In the genomic region with DNA sequence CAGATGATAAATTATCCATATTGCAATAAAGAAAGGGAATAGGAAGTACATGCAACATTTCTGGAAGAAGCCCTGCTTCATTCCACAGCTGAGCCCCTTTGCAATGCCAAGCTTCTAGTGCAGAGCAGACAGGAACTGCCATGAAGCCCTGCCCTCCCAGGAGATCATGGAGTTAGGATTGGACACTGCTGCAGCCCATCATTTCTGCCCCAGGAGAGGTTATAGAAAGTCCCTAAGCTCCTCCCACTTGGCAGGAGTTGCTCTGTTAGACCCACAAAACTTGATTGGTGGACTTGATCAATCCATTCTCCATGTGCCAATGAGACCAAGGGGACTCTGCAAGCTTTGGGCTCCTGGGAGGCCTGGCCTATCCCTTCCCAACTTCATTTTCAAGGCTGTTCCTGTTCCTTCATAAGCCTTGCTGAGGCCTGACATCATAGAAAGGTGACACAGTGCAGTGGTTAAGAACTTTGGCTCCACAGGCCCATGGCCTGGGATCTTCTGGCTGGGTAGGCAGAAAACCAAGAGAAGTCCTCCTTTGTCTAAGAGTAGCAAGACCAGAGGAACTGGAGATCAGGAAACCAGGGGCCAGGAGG, we compare ENCODE assay signal across 9 cellular contexts. TPM values are rescaled to one million over a fixed set of nuclear protein-coding genes. Genes with fewer than 3 reads are reported as not detected.
DNase-seq lines count a peak whose midpoint lies in the region; ATAC-seq and TF ChIP-seq lines count a peak whose summit lies in the region.
"Had no signal": no experiment of that assay in that cellular context is flagged by ENCODE, and none has a peak within 500 bp of the region (broad histone marks: within the 10 kb centered on the region; RNA-seq: fewer than 3 reads in every experiment).

No MANE protein-coding gene starts in this region.

- ATAC-seq in PC-3 (no peak), GM19328 (IDR thresholded peaks at IDR 0.05; ENCODE audit: unreplicated experiment) (no peak), HG03280 (IDR thresholded peaks at IDR 0.05; ENCODE audit: unreplicated experiment) (no peak), GM18861 (IDR thresholded peaks at IDR 0.05; ENCODE audit: unreplicated experiment) (no peak)

- peaks cover 66 to 78% (median 73%) of the 10 kb centered on the region in 10 experiments for H3K4me1 ChIP-seq in BLaER1 treated with 17β-estradiol and CSF1 and Interleukin-3, amounts not matched to agents 10 nM and 100 nM
- peaks cover 18% of the 10 kb centered on the region for H3K4me1 ChIP-seq in PC-3 (ENCODE audit: insufficient read depth, low read length)

- peaks cover 14 to 49% (median 29%) of the 10 kb centered on the region in 11 experiments; a peak in 21 of 22 replicates for H4K20me1 ChIP-seq in BLaER1 treated with 17β-estradiol and CSF1 and Interleukin-3, amounts not matched to agents 10 nM and 100 nM
- H4K20me1 ChIP-seq in PC-3 (ENCODE audit: low read length): no peaks in the 10 kb centered on the region

- H3K4me3 Mint-ChIP-seq in dendritic cell treated with granulocyte-macrophage colony-stimulating factor and Interleukin-4, amounts not matched to agents 40 ng/mL and 50 ng/mL, for 4 days: no peak overlapping the region

- TF ChIP-seq CTCF in PC-3 (conservative IDR thresholded peaks at IDR 0.05; ENCODE audit: low read depth, low read length): no peak

- H3K4me2 ChIP-seq in BLaER1 treated with 17β-estradiol and CSF1 and Interleukin-3, amounts not matched to agents 10 nM and 100 nM: peak overlapping the region; percentile 91 to 98 (median 95)
- H3K4me2 ChIP-seq in PC-3 (ENCODE audit: low read length): no peak overlapping the region

- H3K36me3 ChIP-seq in BLaER1 treated with 17β-estradiol and CSF1 and Interleukin-3, amounts not matched to agents 10 nM and 100 nM: peaks cover 12 to 18% (median 15%) of the 10 kb centered on the region in 11 experiments; a peak in 21 of 22 replicates
- H3K36me3 ChIP-seq in PC-3 (ENCODE audit: low read depth, low read length): no peaks in the 10 kb centered on the region

- peak; percentile 11 for DNase-seq in PC-3
- DNase-seq in NCI-H2227 (lab: John Stamatoyannopoulos, UW; ENCODE audit: unreplicated experiment): no peak

- H3K36me3 Mint-ChIP-seq in dendritic cell treated with granulocyte-macrophage colony-stimulating factor and Interleukin-4, amounts not matched to agents 40 ng/mL and 50 ng/mL, for 4 days (ENCODE audit: low read depth): peaks cover 27% of the 10 kb centered on the region

- H3F3A ChIP-seq in PC-3 (ENCODE audit: low read length, unreplicated experiment): no peaks in the 10 kb centered on the region

- no peaks in the 10 kb centered on the region for H3K79me2 ChIP-seq in PC-3 (ENCODE audit: low read length)

- no TSS peak for BruUV-seq in PC-3 (replicated peaks; lab: Mats Ljungman, UMichigan)

- no peaks in the 10 kb centered on the region for H3K9me2 ChIP-seq in PC-3 (replicated peaks; ENCODE audit: low read length)

- intact Hi-C loops in PC-3 (cut with micrococcal nuclease): no loop called here
- intact Hi-C loops in dendritic cell treated with granulocyte-macrophage colony-stimulating factor and Interleukin-4, amounts not matched to agents 40 ng/mL and 50 ng/mL, for 4 days (cut with micrococcal nuclease): loop anchor here (5.0 kb wide), 1 partner anchor 42 kb away; no protein-coding TSS in a partner anchor

- peak; percentile 25 for TF ChIP-seq POLR2A in GM15510 (IDR thresholded peaks at IDR 0.05; ENCODE audit: borderline replicate concordance, extremely low read depth, insufficient read length)

- H3K9ac ChIP-seq in BLaER1 treated with 17β-estradiol and CSF1 and Interleukin-3, amounts not matched to agents 10 nM and 100 nM: peak overlapping the region in 9 of 11 experiments; percentile 95 to 99 (median 99); a peak in 14 of 22 replicates
- no peak overlapping the region for H3K9ac ChIP-seq in PC-3 (ENCODE audit: low read length)

- peak overlapping the region in 9 of 11 experiments; percentile 97 to 100 (median 99); a peak in 19 of 22 replicates for H3K27ac ChIP-seq in BLaER1 treated with 17β-estradiol and CSF1 and Interleukin-3, amounts not matched to agents 10 nM and 100 nM
- no peak overlapping the region for H3K27ac ChIP-seq in PC-3 (ENCODE audit: low read length)

- H3K4me1 Mint-ChIP-seq in dendritic cell treated with granulocyte-macrophage colony-stimulating factor and Interleukin-4, amounts not matched to agents 40 ng/mL and 50 ng/mL, for 4 days (ENCODE audit: low read depth): peaks cover 86% of the 10 kb centered on the region

- CTCF ChIA-PET in PC-3 (lab: Charles Lee): no interaction called here

- H3K27me3 ChIP-seq in BLaER1 treated with 17β-estradiol and CSF1 and Interleukin-3, amounts not matched to agents 10 nM and 100 nM: no peaks in the 10 kb centered on the region
- no peaks in the 10 kb centered on the region for H3K27me3 ChIP-seq in PC-3 (ENCODE audit: low read length)

- H3K9me3 Mint-ChIP-seq in dendritic cell treated with granulocyte-macrophage colony-stimulating factor and Interleukin-4, amounts not matched to agents 40 ng/mL and 50 ng/mL, for 4 days: no peaks in the 10 kb centered on the region

- peak overlapping the region; percentile 98 for H3K27ac Mint-ChIP-seq in dendritic cell treated with granulocyte-macrophage colony-stimulating factor and Interleukin-4, amounts not matched to agents 40 ng/mL and 50 ng/mL, for 4 days

- H3K27me3 Mint-ChIP-seq in dendritic cell treated with granulocyte-macrophage colony-stimulating factor and Interleukin-4, amounts not matched to agents 40 ng/mL and 50 ng/mL, for 4 days: no peaks in the 10 kb centered on the region

- H3K9me3 ChIP-seq in BLaER1 treated with 17β-estradiol and CSF1 and Interleukin-3, amounts not matched to agents 10 nM and 100 nM (replicated peaks in 1 of 11): no peaks in the 10 kb centered on the region
- H3K9me3 ChIP-seq in PC-3 (ENCODE audit: low read length): no peaks in the 10 kb centered on the region

- peak overlapping the region in 6 of 10 experiments; percentile 80 to 96 (median 92); a peak in 8 of 20 replicates for H3K4me3 ChIP-seq in BLaER1 treated with 17β-estradiol and CSF1 and Interleukin-3, amounts not matched to agents 10 nM and 100 nM
- no peak overlapping the region for H3K4me3 ChIP-seq in PC-3 (ENCODE audit: low read length)

- no peak overlapping the region for H2AFZ ChIP-seq in PC-3 (ENCODE audit: low read length)

- POLR2A ChIA-PET in PC-3 (lab: Charles Lee; ENCODE audit: unreplicated experiment): no interaction called here

RNA-seq across cellular contexts. Expression of a gene that starts 1.3 kb away (rescaled TPM):
- not detected in 2 replicates for total RNA-seq in PC-3 (2014; rRNA removed)

RNA-seq across cellular contexts. Expression of a gene that starts 35.5 kb away (rescaled TPM):
- 0.63 TPM in 1 of 2 replicates, not detected in the other for total RNA-seq in PC-3 (2014; rRNA removed)
- total RNA-seq: myocyte had no signal
